Comparison of ENCODE assay signal across 1 cellular context in genomic region chr14:35993512-35993960, GRCh38.
TF ChIP-seq lines count a peak whose summit lies in the region.

No MANE protein-coding gene starts in this region.

TF ChIP-seq in IMR-90, 13 proteins besides CTCF, POLR2A, EP300 and RAD21 (continued from another document):
- TF ChIP-seq USF2 (IDR thresholded peaks at IDR 0.05; ENCODE audit: low read depth, low read length): no peak
- no peak for TF ChIP-seq CHD1 (IDR thresholded peaks at IDR 0.05; ENCODE audit: low read depth, low read length)
- no peak for TF ChIP-seq RFX5 (IDR thresholded peaks at IDR 0.05; ENCODE audit: low read depth, low read length)
- no peak for TF ChIP-seq CEBPB (IDR thresholded peaks at IDR 0.05; ENCODE audit: low read depth, low read length)
- no peak for TF ChIP-seq MAZ (IDR thresholded peaks at IDR 0.05; ENCODE audit: borderline replicate concordance, low read depth, low read length)
- no peak for TF ChIP-seq SMC3 (IDR thresholded peaks at IDR 0.05; ENCODE audit: low read depth, low read length)
- TF ChIP-seq RCOR1 (IDR thresholded peaks at IDR 0.05; ENCODE audit: insufficient replicate concordance, low read length): no peak
- TF ChIP-seq NFE2L2 (IDR thresholded peaks at IDR 0.05; ENCODE audit: low read depth, low read length): no peak
- TF ChIP-seq ELK1 (IDR thresholded peaks at IDR 0.05; ENCODE audit: borderline replicate concordance, low read depth, low read length): no peak
- TF ChIP-seq BHLHE40 (IDR thresholded peaks at IDR 0.05; ENCODE audit: low read depth, low read length): no peak
TF ChIP-seq in IMR-90: peak in this region for 0.
